In genomic region chr5:87389635-87390034, GRCh38 we compare ENCODE assay signal across 1 cellular context.
TF ChIP-seq lines count a peak whose summit lies in the region.

No MANE protein-coding gene starts in this region.

TF ChIP-seq in HepG2, 621 proteins besides CTCF, POLR2A, EP300 and RAD21:
- no peak for TF ChIP-seq ZHX2 (IDR thresholded peaks at IDR 0.05; ENCODE audit: low read depth)
- TF ChIP-seq ZHX2 (CRISPR knock-in tag; IDR thresholded peaks at IDR 0.05; ENCODE audit: borderline replicate concordance), result no peak
- no peak for TF ChIP-seq ZNF512B (CRISPR knock-in tag; IDR thresholded peaks at IDR 0.05; ENCODE audit: borderline replicate concordance)
- TF ChIP-seq HCFC1 (IDR thresholded peaks at IDR 0.05; ENCODE audit: low read depth, low read length), result no peak
- no peak for TF ChIP-seq ZNF430 (CRISPR knock-in tag; IDR thresholded peaks at IDR 0.05)
- TF ChIP-seq ZBTB46 (CRISPR knock-in tag; IDR thresholded peaks at IDR 0.05; ENCODE audit: borderline replicate concordance), result no peak
TF ChIP-seq in HepG2: peak in this region for 0.
